1 cellular context compared by ENCODE assay signal in genomic region chr6:56685994-56686393, GRCh38.
TF ChIP-seq lines count a peak whose summit lies in the region.

No MANE protein-coding gene starts in this region.

TF ChIP-seq in IMR-90, 13 proteins besides CTCF, POLR2A, EP300 and RAD21 (continued from another document):
- TF ChIP-seq ELK1 (IDR thresholded peaks at IDR 0.05; ENCODE audit: borderline replicate concordance, low read depth, low read length) (no peak), NFE2L2 (IDR thresholded peaks at IDR 0.05; ENCODE audit: low read depth, low read length) (no peak)
TF ChIP-seq in IMR-90: peak in this region for 0.
